Comparison of ENCODE assay signal across 8 cellular contexts in the genomic region with DNA sequence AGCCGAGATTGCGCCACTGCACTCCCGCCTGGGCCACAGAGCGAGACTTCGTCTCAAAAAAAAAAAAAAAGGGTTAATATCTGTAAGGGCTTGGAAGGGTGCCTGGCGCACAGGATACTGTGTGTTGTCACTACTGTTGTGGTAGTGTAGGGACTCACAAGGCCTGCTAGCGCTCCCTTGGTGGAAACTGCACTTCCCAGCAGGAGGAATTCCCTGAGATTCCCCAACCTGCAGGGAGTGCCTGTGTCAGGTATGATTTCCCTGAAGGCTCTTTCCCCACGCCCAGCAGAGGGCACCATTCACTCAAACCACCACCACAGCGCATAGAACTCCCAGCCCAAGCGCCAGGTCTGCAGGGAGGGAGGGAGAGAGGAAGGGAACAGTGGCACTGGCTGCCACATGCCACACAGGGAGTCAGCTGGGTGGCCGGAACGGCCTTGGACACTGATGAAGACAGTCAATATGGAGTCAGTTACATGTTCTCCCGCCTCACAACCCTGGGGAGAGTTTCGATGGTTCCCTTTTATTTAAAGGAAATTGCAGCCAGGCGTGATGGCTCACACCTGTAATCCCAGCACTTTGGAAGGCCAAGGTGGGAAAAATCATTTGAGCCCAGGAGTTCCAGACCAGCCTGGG. TPM values are rescaled to one million over a fixed set of nuclear protein-coding genes. Genes with fewer than 3 reads are reported as not detected.
DNase-seq lines count a peak whose midpoint lies in the region; ATAC-seq, FAIRE-seq and TF ChIP-seq lines count a peak whose summit lies in the region.

No MANE protein-coding gene starts in this region.

- peaks cover 4% of the 10 kb centered on the region for H3K27me3 Mint-ChIP-seq in astrocyte (ENCODE audit: low read depth, unreplicated experiment)

- H3K4me3 Mint-ChIP-seq in astrocyte (ENCODE audit: unreplicated experiment): peak overlapping the region; percentile 3

- H3K4me3 ChIP-seq in astrocyte (ENCODE audit: insufficient read depth, low read depth, low read length): no peak overlapping the region

- H3K27me3 ChIP-seq in astrocyte (ENCODE audit: insufficient read depth, low read length): no peaks in the 10 kb centered on the region

- no peak overlapping the region for H3K4me2 ChIP-seq in astrocyte (ENCODE audit: low read length)

- no peaks in the 10 kb centered on the region for H3K79me2 ChIP-seq in astrocyte (ENCODE audit: insufficient read depth, low read length)

- peak; percentile 71 for TF ChIP-seq CTCF in astrocyte (IDR thresholded peaks at IDR 0.05; ENCODE audit: insufficient read depth, low read depth, low read length)

- no peaks in the 10 kb centered on the region for H3K36me3 ChIP-seq in astrocyte (ENCODE audit: insufficient read depth, low read length)

- no peaks in the 10 kb centered on the region for H3K9me3 ChIP-seq in astrocyte (ENCODE audit: insufficient read depth, low read depth, low read length)

- no peaks in the 10 kb centered on the region for H3K36me3 Mint-ChIP-seq in astrocyte (ENCODE audit: low read depth, unreplicated experiment)

- no peaks in the 10 kb centered on the region for H3K9me3 Mint-ChIP-seq in astrocyte (ENCODE audit: unreplicated experiment)

- no peak overlapping the region for H2AFZ ChIP-seq in astrocyte (ENCODE audit: low read depth, low read length)

- peaks cover 8% of the 10 kb centered on the region for H3K4me1 ChIP-seq in astrocyte (ENCODE audit: insufficient read depth, low read length)

- H3K27ac ChIP-seq in astrocyte (ENCODE audit: low read depth, low read length): no peak overlapping the region

- no peak for ATAC-seq in GM19395 (IDR thresholded peaks at IDR 0.05; ENCODE audit: unreplicated experiment)

- DNase-seq in NCI-H446 (lab: John Stamatoyannopoulos, UW) (peak; percentile 5 to 41), NCI-H446 treated with DMSO at 0.1 percent for 48 hours (lab: John Stamatoyannopoulos, UW) (no peak), NCI-H187 treated with DMSO at 0.1 percent for 48 hours (lab: John Stamatoyannopoulos, UW) (peak; percentile 35), T-helper 2 cell (peak; percentile 8 to 59 (median 37)), astrocyte (ENCODE audit: low read depth) (peak; percentile 31), iPS DF 4.7 (ENCODE audit: extremely low read depth, low spot score) (peak; percentile 86)
- DNase-seq in stimulated activated CD4-positive, alpha-beta T cell treated with anti-CD3 and anti-CD28 coated beads, Interleukin-12 subunit alpha, Interleukin-12 subunit beta, amount 100 ng/mL, for 24 hours (ENCODE audit: low read depth in 2 of 2): peak; percentile 47 to 67

- H3K27ac Mint-ChIP-seq in astrocyte (ENCODE audit: unreplicated experiment): no peak overlapping the region

- peaks cover 4% of the 10 kb centered on the region for H3K4me1 Mint-ChIP-seq in astrocyte (ENCODE audit: low read depth, unreplicated experiment)

- no peak overlapping the region for H3K9ac ChIP-seq in astrocyte (ENCODE audit: low read length)

- H4K20me1 ChIP-seq in astrocyte (ENCODE audit: insufficient read depth, low read length): no peaks in the 10 kb centered on the region

- no peak for FAIRE-seq in astrocyte (lab: Jason Lieb, UNC)

RNA-seq across cellular contexts. Expression of a gene that starts 32.7 kb away (rescaled TPM):
- total RNA-seq in astrocyte: 10.7 and 23.8 TPM in 2 replicates

RNA-seq across cellular contexts. Expression of a gene that starts 59.2 kb away (rescaled TPM):
- total RNA-seq in astrocyte: 13.2 and 14.1 TPM in 2 replicates
